ENCODE assay signal across 8 cellular contexts in the genomic region with DNA sequence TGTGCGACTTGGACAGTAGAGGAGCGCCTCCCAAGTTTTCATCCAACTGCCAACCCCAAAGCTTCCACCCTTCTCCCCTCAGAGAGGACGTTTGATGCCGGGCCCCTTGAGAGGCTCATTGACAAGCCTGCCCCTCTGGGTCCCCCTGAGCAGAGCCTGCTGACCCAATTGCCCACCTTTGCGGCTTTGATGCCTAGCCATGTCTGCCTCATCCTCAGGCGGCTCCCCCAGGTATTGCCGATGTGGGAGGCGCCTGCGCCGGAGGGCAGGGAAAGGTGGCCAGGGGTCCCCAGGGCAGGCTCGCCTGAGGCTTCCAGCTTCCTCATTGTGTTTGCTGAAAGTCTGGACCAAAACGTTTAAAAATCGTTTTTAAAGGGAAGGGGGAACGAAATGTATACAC. TPM values are rescaled to one million over a fixed set of nuclear protein-coding genes. Genes with fewer than 3 reads are reported as not detected.
DNase-seq lines count a peak whose midpoint lies in the region; ATAC-seq and TF ChIP-seq lines count a peak whose summit lies in the region.

No MANE protein-coding gene starts in this region.

- peaks cover 21 to 40% (median 33%) of the 10 kb centered on the region in 11 experiments for H3K36me3 ChIP-seq in BLaER1 treated with 17β-estradiol and CSF1 and Interleukin-3, amounts not matched to agents 10 nM and 100 nM
- H3K36me3 ChIP-seq in MM.1S (replicated peaks; ENCODE audit: insufficient read depth, low read length) (0 out of 2 replicates have a peak, but pooled peaks cover 3% of the 10 kb centered on the region), duodenal mucosa (ENCODE audit: control insufficient read depth in 1 of 2, insufficient read depth in 2 of 2, low read length in 2 of 2) (peaks cover 10 to 21% of the 10 kb centered on the region in 2 donors)

- H3K4me1 ChIP-seq in BLaER1 treated with 17β-estradiol and CSF1 and Interleukin-3, amounts not matched to agents 10 nM and 100 nM, result peaks cover 6 to 52% (median 39%) of the 10 kb centered on the region in 10 experiments; a peak in 19 of 20 replicates
- H3K4me1 ChIP-seq in MM.1S (ENCODE audit: low read length) (peaks cover 7% of the 10 kb centered on the region; the same call in 1 of the 2 replicates), duodenal mucosa (ENCODE audit: control insufficient read depth in 1 of 2, insufficient read depth in 2 of 2, low read length in 2 of 2) (peaks cover 0 to 9% of the 10 kb centered on the region in 2 donors)

- H3K27ac Mint-ChIP-seq in neural crest cell (ENCODE audit: unreplicated experiment), result no peak overlapping the region

- H3K4me1 Mint-ChIP-seq in neural crest cell, result peaks cover 20% of the 10 kb centered on the region

- no peaks in the 10 kb centered on the region for H3K36me3 Mint-ChIP-seq in neural crest cell (ENCODE audit: low read depth)

- no peaks in the 10 kb centered on the region for H3K9me2 ChIP-seq in MM.1S (replicated peaks; ENCODE audit: insufficient read depth, low read length)

- H4K20me1 ChIP-seq in BLaER1 treated with 17β-estradiol and CSF1 and Interleukin-3, amounts not matched to agents 10 nM and 100 nM, result peaks cover 0 to 38% (median 26%) of the 10 kb centered on the region in 11 experiments; a peak in 16 of 22 replicates
- H4K20me1 ChIP-seq in MM.1S (ENCODE audit: insufficient read depth, low read length), result no peaks in the 10 kb centered on the region

- TF ChIP-seq CTCF in MM.1S (IDR thresholded peaks at IDR 0.05; ENCODE audit: low read length) (no peak), neural crest cell (conservative IDR thresholded peaks at IDR 0.05) (no peak)

- peaks cover 19% of the 10 kb centered on the region for H3K79me2 ChIP-seq in MM.1S (ENCODE audit: low read length)

- no peak for DNase-seq in MM.1S
- peak; percentile 7 for DNase-seq in neural crest cell (ENCODE audit: low read depth, low spot score)
- no peak for DNase-seq in HUDEP-2 (lab: John Stamatoyannopoulos, UW; ENCODE audit: unreplicated experiment in 76 of 76)
- no peak for DNase-seq in KG1 (lab: John Stamatoyannopoulos, UW)

- H3K4me2 ChIP-seq in BLaER1 treated with 17β-estradiol and CSF1 and Interleukin-3, amounts not matched to agents 10 nM and 100 nM, result peak overlapping the region; percentile 92 to 100 (median 99)
- peak overlapping the region; percentile 96 for H3K4me2 ChIP-seq in MM.1S (ENCODE audit: low read depth, low read length)

- ATAC-seq in HG03025 (IDR thresholded peaks at IDR 0.05; ENCODE audit: low FRiP score, unreplicated experiment) (no peak), GM21576 (IDR thresholded peaks at IDR 0.05; ENCODE audit: unreplicated experiment) (no peak)

- peak overlapping the region; percentile 94; the same call in 1 of the 2 replicates for H2AFZ ChIP-seq in MM.1S (ENCODE audit: low read length)

- no peaks in the 10 kb centered on the region for H3K27me3 Mint-ChIP-seq in neural crest cell (ENCODE audit: low read depth)

- H3K9me3 ChIP-seq in BLaER1 treated with 17β-estradiol and CSF1 and Interleukin-3, amounts not matched to agents 10 nM and 100 nM (replicated peaks in 1 of 11), result no peaks in the 10 kb centered on the region
- H3K9me3 ChIP-seq in MM.1S (replicated peaks; ENCODE audit: insufficient read depth, low read length) (no peaks in the 10 kb centered on the region), duodenal mucosa (ENCODE audit: control insufficient read depth in 1 of 2, low read length in 2 of 2) (no peaks in the 10 kb centered on the region)

- peak overlapping the region; percentile 95 for H3K4me3 Mint-ChIP-seq in neural crest cell

- H3F3A ChIP-seq in MM.1S (ENCODE audit: insufficient read depth, low read length), result peaks cover 6% of the 10 kb centered on the region

- peak overlapping the region; percentile 81 to 99 (median 94) for H3K4me3 ChIP-seq in BLaER1 treated with 17β-estradiol and CSF1 and Interleukin-3, amounts not matched to agents 10 nM and 100 nM
- peak overlapping the region; percentile 92 for H3K4me3 ChIP-seq in MM.1S (ENCODE audit: low read length)
- peak overlapping the region; percentile 81 to 91 for H3K4me3 ChIP-seq in duodenal mucosa (ENCODE audit: low read depth in 1 of 2, low read length in 2 of 2)

- H3K9ac ChIP-seq in BLaER1 treated with 17β-estradiol and CSF1 and Interleukin-3, amounts not matched to agents 10 nM and 100 nM, result peak overlapping the region; percentile 75 to 98 (median 93); a peak in 21 of 22 replicates
- H3K9ac ChIP-seq in MM.1S (ENCODE audit: low read length) (peak overlapping the region; percentile 84; the same call in 1 of the 2 replicates), duodenal mucosa (ENCODE audit: low read depth in 1 of 2, low read length in 2 of 2) (no peak overlapping the region)

- no peaks in the 10 kb centered on the region for H3K27me3 ChIP-seq in BLaER1 treated with 17β-estradiol and CSF1 and Interleukin-3, amounts not matched to agents 10 nM and 100 nM
- H3K27me3 ChIP-seq in MM.1S (replicated peaks; ENCODE audit: insufficient read depth, low read length) (no peaks in the 10 kb centered on the region), duodenal mucosa (ENCODE audit: control insufficient read depth in 1 of 2, insufficient read depth in 2 of 2, low read length in 2 of 2) (no peaks in the 10 kb centered on the region)

- peak overlapping the region in 9 of 11 experiments; percentile 90 to 99 (median 94); a peak in 16 of 22 replicates for H3K27ac ChIP-seq in BLaER1 treated with 17β-estradiol and CSF1 and Interleukin-3, amounts not matched to agents 10 nM and 100 nM
- H3K27ac ChIP-seq in MM.1S (ENCODE audit: low read length) (no peak overlapping the region), duodenal mucosa (ENCODE audit: low read depth, low read length) (no peak overlapping the region)

- H3K9me3 Mint-ChIP-seq in neural crest cell, result no peaks in the 10 kb centered on the region

RNA-seq across cellular contexts. Expression of a gene that starts 1.4 kb away (rescaled TPM):
- 85.2 and 85.5 TPM in 2 replicates for total RNA-seq in neural crest cell

RNA-seq across cellular contexts. Expression of a gene that starts 36.5 kb away (rescaled TPM):
- 49.7 and 56.4 TPM in 2 replicates for total RNA-seq in neural crest cell

RNA-seq across cellular contexts. Expression of a gene that starts 47.3 kb away (rescaled TPM):
- total RNA-seq in neural crest cell, result 25.8 and 28.0 TPM in 2 replicates

Comparison
In these comparisons a context has a peak if more than half of its experiments do, and no peak if none do; other contexts are left out.
1. H3K27ac ChIP-seq: peak in BLaER1 treated with 17β-estradiol and CSF1 and Interleukin-3, amounts not matched to agents 10 nM and 100 nM (9 of 11); none in MM.1S (single experiment) and duodenal mucosa (single experiment).
2. H3K9ac ChIP-seq: peak in BLaER1 treated with 17β-estradiol and CSF1 and Interleukin-3, amounts not matched to agents 10 nM and 100 nM (11 of 11) and MM.1S (single experiment); none in duodenal mucosa (0 of 2).
3. Peak in every context shown above with its lines, with median percentiles within 50 percentile points of each other: H3K4me3 ChIP-seq.